ENCODE assay signal across 26 cellular contexts in the genomic region with DNA sequence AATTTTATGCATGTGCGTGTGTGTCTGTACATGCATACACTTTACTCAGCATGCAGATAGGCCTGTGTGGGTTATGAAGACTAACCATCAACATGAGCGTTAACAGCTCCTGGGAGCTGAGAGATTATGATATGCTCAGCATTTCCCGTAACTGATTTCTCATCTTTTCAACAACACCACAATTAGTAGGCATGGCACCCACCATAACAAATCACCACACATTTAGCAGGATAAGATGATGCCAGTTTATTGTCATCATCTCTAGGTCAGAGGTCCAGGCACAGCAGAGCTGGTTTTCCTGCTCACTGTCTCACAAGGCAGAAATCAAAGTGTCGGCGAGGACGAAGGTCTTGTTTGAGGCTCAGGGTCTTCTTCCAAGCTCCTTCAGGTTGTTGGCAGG.
"Had no signal": no experiment of that assay in that cellular context is flagged by ENCODE, and none has a peak within 500 bp of the region (broad histone marks: within the 10 kb centered on the region; RNA-seq: fewer than 3 reads in every experiment).

No MANE protein-coding gene starts in this region.

- H3K27ac ChIP-seq: stomach, suprapubic skin, testis, thoracic aorta, thyroid gland, tibial artery, tibial nerve, transverse colon, upper lobe of left lung, upper lobe of right lung, uterus, vagina had no signal

- H3K9me3 ChIP-seq: stomach, suprapubic skin, testis, thoracic aorta, thyroid gland, tibial artery, tibial nerve, transverse colon, upper lobe of left lung, upper lobe of right lung, uterus, vagina had no signal

- H3K4me1 ChIP-seq: transverse colon, upper lobe of left lung, upper lobe of right lung, uterus had no signal

- DNase-seq: stimulated activated CD4-positive, alpha-beta T cell treated with anti-CD3 and anti-CD28 coated beads, Interleukin-2, amount 100 ng/mL, for 48 hours; stimulated activated CD4-positive, alpha-beta T cell treated with anti-CD3 and anti-CD28 coated beads, Interleukin-4, amount 100 ng/mL, for 1 hour; stimulated activated CD4-positive, alpha-beta T cell treated with anti-CD3 and anti-CD28 coated beads, Interleukin-4, amount 100 ng/mL, for 24 hours; stimulated activated CD4-positive, alpha-beta T cell treated with anti-CD3 and anti-CD28 coated beads, Interleukin-4, amount 100 ng/mL, for 4 hours; stimulated activated CD8-positive, alpha-beta memory T cell treated with anti-CD3 and anti-CD28 coated beads, Interleukin-4, amount 100 ng/mL, for 48 hours; stimulated activated naive B cell treated with anti-CD40 and anti-IgM and Interleukin-4, amounts not matched to agents 10 μg/mL and 1 μg/mL and 100 μg/mL, for 72 hours; stimulated activated naive CD4-positive, alpha-beta T cell; stimulated activated naive CD4-positive, alpha-beta T cell treated with Interleukin-2 at 50 U/mL for 16 hours; stimulated activated naive CD8-positive, alpha-beta T cell treated with anti-CD3 and anti-CD28 coated beads, Interleukin-15, amount 100 ng/mL, for 72 hours; stimulated activated naive CD8-positive, alpha-beta T cell treated with anti-CD3 and anti-CD28 coated beads, Interleukin-15, Interleukin-2, amounts not matched to agents 100 U/mL and 50 U/mL, for 24 hours; stomach; substantia nigra; testis; thyroid gland; tibial artery; transverse colon; trophoblast cell; upper lobe of left lung; upper lobe of right lung; uterus had no signal

- H3K4me3 ChIP-seq: stomach, suprapubic skin, testis, thoracic aorta, thyroid gland, tibial artery, tibial nerve, transverse colon, upper lobe of left lung, upper lobe of right lung, uterus, vagina had no signal

- H3K36me3 ChIP-seq: stomach, suprapubic skin, thoracic aorta, thyroid gland, tibial artery, tibial nerve, transverse colon, upper lobe of left lung, upper lobe of right lung, vagina had no signal

- H3K27me3 ChIP-seq: stomach, suprapubic skin, testis, thyroid gland, tibial artery, tibial nerve, transverse colon, upper lobe of left lung, upper lobe of right lung, uterus, vagina had no signal

- ATAC-seq: stimulated activated effector memory CD8-positive, alpha-beta T cell treated with anti-CD3 and anti-CD28 coated beads, Interleukin-12 subunit alpha, Interleukin-12 subunit beta, amount 100 ng/mL, for 72 hours; stimulated activated memory B cell treated with anti-CD40 and anti-IgM and Interleukin-4, amounts not matched to agents 10 μg/mL and 1 μg/mL and 100 μg/mL, for 72 hours; stimulated activated naive B cell treated with anti-CD40 and anti-IgM and Interleukin-4, amounts not matched to agents 10 μg/mL and 1 μg/mL and 100 μg/mL, for 72 hours; stimulated activated naive CD8-positive, alpha-beta T cell treated with anti-CD3 and anti-CD28 coated beads, Interleukin-15, amount 100 ng/mL, for 72 hours; stimulated activated naive CD8-positive, alpha-beta T cell treated with anti-CD3 and anti-CD28 coated beads, Interleukin-15, Interleukin-2, amounts not matched to agents 100 U/mL and 50 U/mL, for 24 hours; upper lobe of right lung had no signal
